In genomic region chr16:28319476-28320022, GRCh38 we compare ENCODE assay signal across 18 cellular contexts. TPM values are rescaled to one million over a fixed set of nuclear protein-coding genes. Genes with fewer than 3 reads are reported as not detected.
DNase-seq lines count a peak whose midpoint lies in the region; ATAC-seq and TF ChIP-seq lines count a peak whose summit lies in the region.
"Had no signal": no experiment of that assay in that cellular context is flagged by ENCODE, and none has a peak within 500 bp of the region (broad histone marks: within the 10 kb centered on the region; RNA-seq: fewer than 3 reads in every experiment).

No MANE protein-coding gene starts in this region.

- H3K4me3 Mint-ChIP-seq in activated CD4-positive, alpha-beta T cell treated with anti-CD3 and anti-CD28 coated beads, Interleukin-2, amount 10 ng/mL, durations not matched to agents 7 days and 5 days: no peak overlapping the region
- H3K4me3 Mint-ChIP-seq in central memory CD8-positive, alpha-beta T cell: no peak overlapping the region
- H3K4me3 Mint-ChIP-seq in nephron progenitor cell: no peak overlapping the region
- no peak overlapping the region for H3K4me3 Mint-ChIP-seq in progenitor cell of endocrine pancreas (ENCODE audit: low read depth)
- H3K4me3 Mint-ChIP-seq: CD4-positive, alpha-beta T cell; GM23338; HFFc6 had no signal

- H3K4me1 Mint-ChIP-seq in activated CD4-positive, alpha-beta T cell treated with anti-CD3 and anti-CD28 coated beads, Interleukin-2, amount 10 ng/mL, durations not matched to agents 7 days and 5 days: peaks cover 14% of the 10 kb centered on the region
- peaks cover 16% of the 10 kb centered on the region for H3K4me1 Mint-ChIP-seq in central memory CD8-positive, alpha-beta T cell
- H3K4me1 Mint-ChIP-seq in nephron progenitor cell (peaks cover 6% of the 10 kb centered on the region), progenitor cell of endocrine pancreas (ENCODE audit: low read depth) (peaks cover 5% of the 10 kb centered on the region)

- peaks cover 3% of the 10 kb centered on the region for H3K36me3 Mint-ChIP-seq in activated CD4-positive, alpha-beta T cell treated with anti-CD3 and anti-CD28 coated beads, Interleukin-2, amount 10 ng/mL, durations not matched to agents 7 days and 5 days (ENCODE audit: low read depth)
- peaks cover 31% of the 10 kb centered on the region for H3K36me3 Mint-ChIP-seq in central memory CD8-positive, alpha-beta T cell (ENCODE audit: insufficient read depth)
- H3K36me3 Mint-ChIP-seq in nephron progenitor cell (ENCODE audit: low read depth): peaks cover 27% of the 10 kb centered on the region
- peaks cover 11% of the 10 kb centered on the region for H3K36me3 Mint-ChIP-seq in progenitor cell of endocrine pancreas (ENCODE audit: insufficient read depth)

- CTCF ChIA-PET in activated CD4-positive, alpha-beta T cell treated with anti-CD3 and anti-CD28 coated beads, Interleukin-2, amount 10 ng/mL, durations not matched to agents 7 days and 5 days (lab: Charles Lee): interaction anchor here (1.2 to 1.6 kb wide), 3 partner anchors 36 to 41 kb away, joined by 3 to 4 read pairs (median 3); no protein-coding TSS in a partner anchor

- no peaks in the 10 kb centered on the region for H3K27me3 Mint-ChIP-seq in activated CD4-positive, alpha-beta T cell treated with anti-CD3 and anti-CD28 coated beads, Interleukin-2, amount 10 ng/mL, durations not matched to agents 7 days and 5 days
- H3K27me3 Mint-ChIP-seq in central memory CD8-positive, alpha-beta T cell: no peaks in the 10 kb centered on the region
- H3K27me3 Mint-ChIP-seq in nephron progenitor cell (ENCODE audit: low read depth, poor library complexity) (peaks cover under 1% of the 10 kb centered on the region), progenitor cell of endocrine pancreas (no peaks in the 10 kb centered on the region)
- H3K27me3 Mint-ChIP-seq: CD4-positive, alpha-beta T cell had no signal

- DNase-seq in activated CD4-positive, alpha-beta T cell treated with anti-CD3 and anti-CD28 coated beads, Interleukin-2, amount 10 ng/mL, durations not matched to agents 7 days and 5 days: no peak
- DNase-seq in activated CD4-positive, alpha-beta T cell treated with anti-CD3 and anti-CD28 coated beads for 1 hour: no peak
- DNase-seq in central memory CD8-positive, alpha-beta T cell (ENCODE audit: low spot score in 2 of 2): no peak
- no peak for DNase-seq in nephron progenitor cell
- DNase-seq in progenitor cell of endocrine pancreas (ENCODE audit: low spot score, unreplicated experiment): no peak
- no peak for DNase-seq in NCI-H510A treated with DMSO at 0.1 percent for 48 hours (lab: John Stamatoyannopoulos, UW)
- DNase-seq in NCI-H2107 treated with DMSO at 0.1 percent for 48 hours (lab: John Stamatoyannopoulos, UW; ENCODE audit: unreplicated experiment): no peak
- DNase-seq: AML-193; Calu3; CD4-positive, alpha-beta T cell; DMS79 treated with DMSO at 0.1 percent for 48 hours; GF-D8; HCEC 1CT; HFFc6 had no signal

- H3K27ac Mint-ChIP-seq in activated CD4-positive, alpha-beta T cell treated with anti-CD3 and anti-CD28 coated beads, Interleukin-2, amount 10 ng/mL, durations not matched to agents 7 days and 5 days: peak overlapping the region; percentile 5
- peak overlapping the region; percentile 83 for H3K27ac Mint-ChIP-seq in central memory CD8-positive, alpha-beta T cell (ENCODE audit: low read depth)
- H3K27ac Mint-ChIP-seq in nephron progenitor cell: peak overlapping the region; percentile 96
- H3K27ac Mint-ChIP-seq in progenitor cell of endocrine pancreas: peak overlapping the region; percentile 53
- H3K27ac Mint-ChIP-seq: CD4-positive, alpha-beta T cell; GM23338; HFFc6 had no signal

- no peak for ATAC-seq in central memory CD8-positive, alpha-beta T cell (replicated peaks; ENCODE audit: extremely low read depth, poor library complexity, severe bottlenecking)
- no peak for ATAC-seq in HG03378 (IDR thresholded peaks at IDR 0.05; ENCODE audit: unreplicated experiment)
- ATAC-seq: A549, GM23338, HepG2 had no signal

- POLR2A ChIA-PET in activated CD4-positive, alpha-beta T cell treated with anti-CD3 and anti-CD28 coated beads, Interleukin-2, amount 10 ng/mL, durations not matched to agents 7 days and 5 days (lab: Charles Lee): no interaction called here

- no peak for TF ChIP-seq CTCF in nephron progenitor cell (IDR thresholded peaks at IDR 0.05)
- no peak for TF ChIP-seq CTCF in progenitor cell of endocrine pancreas (IDR thresholded peaks at IDR 0.05; ENCODE audit: unreplicated experiment)

- no peaks in the 10 kb centered on the region for H3K9me3 Mint-ChIP-seq in activated CD4-positive, alpha-beta T cell treated with anti-CD3 and anti-CD28 coated beads, Interleukin-2, amount 10 ng/mL, durations not matched to agents 7 days and 5 days
- no peaks in the 10 kb centered on the region for H3K9me3 Mint-ChIP-seq in central memory CD8-positive, alpha-beta T cell
- H3K9me3 Mint-ChIP-seq in nephron progenitor cell: no peaks in the 10 kb centered on the region
- H3K9me3 Mint-ChIP-seq in progenitor cell of endocrine pancreas (ENCODE audit: low read depth): no peaks in the 10 kb centered on the region
- H3K9me3 Mint-ChIP-seq: CD4-positive, alpha-beta T cell; GM23338; HFFc6 had no signal

RNA-seq across cellular contexts. Expression of gene SBK1, which starts 27.2 kb away (rescaled TPM):
- 10 to 100 TPM; 17.9 to 19.4 TPM for total RNA-seq in activated CD4-positive, alpha-beta T cell treated with anti-CD3 and anti-CD28 coated beads, Interleukin-2, amount 10 ng/mL, durations not matched to agents 7 days and 5 days
- total RNA-seq in progenitor cell of endocrine pancreas: 89.4 and 91.2 TPM in 2 replicates
- total RNA-seq: HFFc6 had no signal

RNA-seq across cellular contexts. Expression of gene NPIPB6, which starts 43.8 kb away (rescaled TPM):
- 1 to 10 TPM; 1.1 to 1.4 TPM for total RNA-seq in activated CD4-positive, alpha-beta T cell treated with anti-CD3 and anti-CD28 coated beads, Interleukin-2, amount 10 ng/mL, durations not matched to agents 7 days and 5 days
- 5.7 and 7.0 TPM in 2 replicates for total RNA-seq in progenitor cell of endocrine pancreas
- total RNA-seq: HepG2 had no signal

Comparison
In these comparisons a context has a peak if more than half of its experiments do, and no peak if none do; other contexts are left out.
1. H3K27ac Mint-ChIP-seq: peak in every context shown above with its lines; median percentile 96 in nephron progenitor cell; 83 in central memory CD8-positive, alpha-beta T cell; 53 in progenitor cell of endocrine pancreas; 5 in activated CD4-positive, alpha-beta T cell treated with anti-CD3 and anti-CD28 coated beads, Interleukin-2, amount 10 ng/mL, durations not matched to agents 7 days and 5 days.